ENCODE assay signal across 1 cellular context in genomic region chr19:53865918-53866696, GRCh38.
TF ChIP-seq lines count a peak whose summit lies in the region.

No MANE protein-coding gene starts in this region.

TF ChIP-seq in HepG2, 621 proteins besides CTCF, POLR2A, EP300 and RAD21 (continued from another document and continues in another):
- TF ChIP-seq, protein P1, sequence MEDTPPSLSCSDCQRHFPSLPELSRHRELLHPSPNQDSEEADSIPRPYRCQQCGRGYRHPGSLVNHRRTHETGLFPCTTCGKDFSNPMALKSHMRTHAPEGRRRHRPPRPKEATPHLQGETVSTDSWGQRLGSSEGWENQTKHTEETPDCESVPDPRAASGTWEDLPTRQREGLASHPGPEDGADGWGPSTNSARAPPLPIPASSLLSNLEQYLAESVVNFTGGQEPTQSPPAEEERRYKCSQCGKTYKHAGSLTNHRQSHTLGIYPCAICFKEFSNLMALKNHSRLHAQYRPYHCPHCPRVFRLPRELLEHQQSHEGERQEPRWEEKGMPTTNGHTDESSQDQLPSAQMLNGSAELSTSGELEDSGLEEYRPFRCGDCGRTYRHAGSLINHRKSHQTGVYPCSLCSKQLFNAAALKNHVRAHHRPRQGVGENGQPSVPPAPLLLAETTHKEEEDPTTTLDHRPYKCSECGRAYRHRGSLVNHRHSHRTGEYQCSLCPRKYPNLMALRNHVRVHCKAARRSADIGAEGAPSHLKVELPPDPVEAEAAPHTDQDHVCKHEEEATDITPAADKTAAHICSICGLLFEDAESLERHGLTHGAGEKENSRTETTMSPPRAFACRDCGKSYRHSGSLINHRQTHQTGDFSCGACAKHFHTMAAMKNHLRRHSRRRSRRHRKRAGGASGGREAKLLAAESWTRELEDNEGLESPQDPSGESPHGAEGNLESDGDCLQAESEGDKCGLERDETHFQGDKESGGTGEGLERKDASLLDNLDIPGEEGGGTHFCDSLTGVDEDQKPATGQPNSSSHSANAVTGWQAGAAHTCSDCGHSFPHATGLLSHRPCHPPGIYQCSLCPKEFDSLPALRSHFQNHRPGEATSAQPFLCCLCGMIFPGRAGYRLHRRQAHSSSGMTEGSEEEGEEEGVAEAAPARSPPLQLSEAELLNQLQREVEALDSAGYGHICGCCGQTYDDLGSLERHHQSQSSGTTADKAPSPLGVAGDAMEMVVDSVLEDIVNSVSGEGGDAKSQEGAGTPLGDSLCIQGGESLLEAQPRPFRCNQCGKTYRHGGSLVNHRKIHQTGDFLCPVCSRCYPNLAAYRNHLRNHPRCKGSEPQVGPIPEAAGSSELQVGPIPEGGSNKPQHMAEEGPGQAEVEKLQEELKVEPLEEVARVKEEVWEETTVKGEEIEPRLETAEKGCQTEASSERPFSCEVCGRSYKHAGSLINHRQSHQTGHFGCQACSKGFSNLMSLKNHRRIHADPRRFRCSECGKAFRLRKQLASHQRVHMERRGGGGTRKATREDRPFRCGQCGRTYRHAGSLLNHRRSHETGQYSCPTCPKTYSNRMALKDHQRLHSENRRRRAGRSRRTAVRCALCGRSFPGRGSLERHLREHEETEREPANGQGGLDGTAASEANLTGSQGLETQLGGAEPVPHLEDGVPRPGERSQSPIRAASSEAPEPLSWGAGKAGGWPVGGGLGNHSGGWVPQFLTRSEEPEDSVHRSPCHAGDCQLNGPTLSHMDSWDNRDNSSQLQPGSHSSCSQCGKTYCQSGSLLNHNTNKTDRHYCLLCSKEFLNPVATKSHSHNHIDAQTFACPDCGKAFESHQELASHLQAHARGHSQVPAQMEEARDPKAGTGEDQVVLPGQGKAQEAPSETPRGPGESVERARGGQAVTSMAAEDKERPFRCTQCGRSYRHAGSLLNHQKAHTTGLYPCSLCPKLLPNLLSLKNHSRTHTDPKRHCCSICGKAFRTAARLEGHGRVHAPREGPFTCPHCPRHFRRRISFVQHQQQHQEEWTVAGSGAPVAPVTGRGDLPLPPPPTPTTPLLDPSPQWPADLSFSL (CRISPR knock-in tag; IDR thresholded peaks at IDR 0.05): no peak
- no peak for TF ChIP-seq ZNF891 (CRISPR knock-in tag; IDR thresholded peaks at IDR 0.05)
- TF ChIP-seq DNMT3B (CRISPR knock-in tag; conservative IDR thresholded peaks at IDR 0.05): no peak
- no peak for TF ChIP-seq ZNF44 (CRISPR knock-in tag; IDR thresholded peaks at IDR 0.05)
- TF ChIP-seq MZF1 (CRISPR knock-in tag; IDR thresholded peaks at IDR 0.05; ENCODE audit: borderline replicate concordance): no peak
- TF ChIP-seq ZFP37 (CRISPR knock-in tag; IDR thresholded peaks at IDR 0.05; ENCODE audit: borderline replicate concordance): no peak
- TF ChIP-seq TBL1XR1 (IDR thresholded peaks at IDR 0.05; ENCODE audit: borderline replicate concordance, low read length, partially characterized antibody): peak; percentile 44
- no peak for TF ChIP-seq JDP2 (CRISPR knock-in tag; IDR thresholded peaks at IDR 0.05; ENCODE audit: borderline replicate concordance)
- peak; percentile 99 for TF ChIP-seq RBFOX2 (IDR thresholded peaks at IDR 0.05; ENCODE audit: low read depth, low read length)
- no peak for TF ChIP-seq PBX3 (CRISPR knock-in tag; IDR thresholded peaks at IDR 0.05; ENCODE audit: borderline replicate concordance)
- no peak; the same call in 1 of the 2 replicates for TF ChIP-seq ZNF773 (CRISPR knock-in tag; IDR thresholded peaks at IDR 0.05; ENCODE audit: borderline replicate concordance)
- no peak for TF ChIP-seq ZNF232 (CRISPR knock-in tag; IDR thresholded peaks at IDR 0.05; ENCODE audit: borderline replicate concordance)
- TF ChIP-seq NCOA5 (CRISPR knock-in tag; IDR thresholded peaks at IDR 0.05): no peak
- no peak for TF ChIP-seq NR1H2 (CRISPR knock-in tag; IDR thresholded peaks at IDR 0.05; ENCODE audit: borderline replicate concordance, low read depth)
- TF ChIP-seq ZNF17 (CRISPR knock-in tag; IDR thresholded peaks at IDR 0.05): no peak
- TF ChIP-seq ZNF562 (CRISPR knock-in tag; IDR thresholded peaks at IDR 0.05; ENCODE audit: borderline replicate concordance): no peak
- TF ChIP-seq BRD4 (CRISPR knock-in tag; IDR thresholded peaks at IDR 0.05): peak; percentile 82
- TF ChIP-seq NR2F2 (IDR thresholded peaks at IDR 0.05; ENCODE audit: borderline replicate concordance, low read depth): no peak; the same call in 1 of the 2 replicates
- TF ChIP-seq KDM2A (CRISPR knock-in tag; IDR thresholded peaks at IDR 0.05; ENCODE audit: borderline replicate concordance, low read depth): no peak
- TF ChIP-seq, protein P2, sequence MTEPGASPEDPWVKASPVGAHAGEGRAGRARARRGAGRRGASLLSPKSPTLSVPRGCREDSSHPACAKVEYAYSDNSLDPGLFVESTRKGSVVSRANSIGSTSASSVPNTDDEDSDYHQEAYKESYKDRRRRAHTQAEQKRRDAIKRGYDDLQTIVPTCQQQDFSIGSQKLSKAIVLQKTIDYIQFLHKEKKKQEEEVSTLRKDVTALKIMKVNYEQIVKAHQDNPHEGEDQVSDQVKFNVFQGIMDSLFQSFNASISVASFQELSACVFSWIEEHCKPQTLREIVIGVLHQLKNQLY (CRISPR knock-in tag; IDR thresholded peaks at IDR 0.05): no peak
- TF ChIP-seq REPIN1 (CRISPR knock-in tag; IDR thresholded peaks at IDR 0.05; ENCODE audit: borderline replicate concordance, low read depth): peak; percentile 43; the same call in 1 of the 2 replicates
- TF ChIP-seq ZNF138 (CRISPR knock-in tag; IDR thresholded peaks at IDR 0.05; ENCODE audit: low read depth): no peak
- no peak for TF ChIP-seq CSRNP1 (CRISPR knock-in tag; IDR thresholded peaks at IDR 0.05)
- TF ChIP-seq ZNF335 (CRISPR knock-in tag; IDR thresholded peaks at IDR 0.05): no peak
- no peak for TF ChIP-seq SMC3 (IDR thresholded peaks at IDR 0.05; ENCODE audit: low read length)
- TF ChIP-seq ZNF446 (CRISPR knock-in tag; IDR thresholded peaks at IDR 0.05): no peak
- TF ChIP-seq CBX2 (IDR thresholded peaks at IDR 0.05; ENCODE audit: low read depth, low read length): no peak
- peak; percentile 58; the same call in 1 of the 2 replicates for TF ChIP-seq CBX2 (CRISPR knock-in tag; IDR thresholded peaks at IDR 0.05; ENCODE audit: low read depth)
- TF ChIP-seq CHCHD3 (CRISPR knock-in tag; IDR thresholded peaks at IDR 0.05): 0 out of 2 replicates have a peak, but pooled peaks have one; percentile 54
- no peak for TF ChIP-seq ZNF282 (IDR thresholded peaks at IDR 0.05; ENCODE audit: partially characterized antibody)
- TF ChIP-seq, protein P3, sequence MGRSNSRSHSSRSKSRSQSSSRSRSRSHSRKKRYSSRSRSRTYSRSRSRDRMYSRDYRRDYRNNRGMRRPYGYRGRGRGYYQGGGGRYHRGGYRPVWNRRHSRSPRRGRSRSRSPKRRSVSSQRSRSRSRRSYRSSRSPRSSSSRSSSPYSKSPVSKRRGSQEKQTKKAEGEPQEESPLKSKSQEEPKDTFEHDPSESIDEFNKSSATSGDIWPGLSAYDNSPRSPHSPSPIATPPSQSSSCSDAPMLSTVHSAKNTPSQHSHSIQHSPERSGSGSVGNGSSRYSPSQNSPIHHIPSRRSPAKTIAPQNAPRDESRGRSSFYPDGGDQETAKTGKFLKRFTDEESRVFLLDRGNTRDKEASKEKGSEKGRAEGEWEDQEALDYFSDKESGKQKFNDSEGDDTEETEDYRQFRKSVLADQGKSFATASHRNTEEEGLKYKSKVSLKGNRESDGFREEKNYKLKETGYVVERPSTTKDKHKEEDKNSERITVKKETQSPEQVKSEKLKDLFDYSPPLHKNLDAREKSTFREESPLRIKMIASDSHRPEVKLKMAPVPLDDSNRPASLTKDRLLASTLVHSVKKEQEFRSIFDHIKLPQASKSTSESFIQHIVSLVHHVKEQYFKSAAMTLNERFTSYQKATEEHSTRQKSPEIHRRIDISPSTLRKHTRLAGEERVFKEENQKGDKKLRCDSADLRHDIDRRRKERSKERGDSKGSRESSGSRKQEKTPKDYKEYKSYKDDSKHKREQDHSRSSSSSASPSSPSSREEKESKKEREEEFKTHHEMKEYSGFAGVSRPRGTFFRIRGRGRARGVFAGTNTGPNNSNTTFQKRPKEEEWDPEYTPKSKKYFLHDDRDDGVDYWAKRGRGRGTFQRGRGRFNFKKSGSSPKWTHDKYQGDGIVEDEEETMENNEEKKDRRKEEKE (IDR thresholded peaks at IDR 0.05): no peak
- peak; percentile 29 for TF ChIP-seq NFKB2 (CRISPR knock-in tag; IDR thresholded peaks at IDR 0.05; ENCODE audit: borderline replicate concordance)
- TF ChIP-seq, protein P4, sequence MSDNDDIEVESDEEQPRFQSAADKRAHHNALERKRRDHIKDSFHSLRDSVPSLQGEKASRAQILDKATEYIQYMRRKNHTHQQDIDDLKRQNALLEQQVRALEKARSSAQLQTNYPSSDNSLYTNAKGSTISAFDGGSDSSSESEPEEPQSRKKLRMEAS (IDR thresholded peaks at IDR 0.05): no peak; the same call in 1 of the 2 replicates
- TF ChIP-seq, protein P5, sequence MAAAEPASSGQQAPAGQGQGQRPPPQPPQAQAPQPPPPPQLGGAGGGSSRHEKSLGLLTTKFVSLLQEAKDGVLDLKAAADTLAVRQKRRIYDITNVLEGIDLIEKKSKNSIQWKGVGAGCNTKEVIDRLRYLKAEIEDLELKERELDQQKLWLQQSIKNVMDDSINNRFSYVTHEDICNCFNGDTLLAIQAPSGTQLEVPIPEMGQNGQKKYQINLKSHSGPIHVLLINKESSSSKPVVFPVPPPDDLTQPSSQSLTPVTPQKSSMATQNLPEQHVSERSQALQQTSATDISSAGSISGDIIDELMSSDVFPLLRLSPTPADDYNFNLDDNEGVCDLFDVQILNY (CRISPR knock-in tag; conservative IDR thresholded peaks at IDR 0.05): no peak
- no peak for TF ChIP-seq ZNF737 (CRISPR knock-in tag; IDR thresholded peaks at IDR 0.05; ENCODE audit: borderline replicate concordance)
- no peak for TF ChIP-seq ZNF510 (CRISPR knock-in tag; IDR thresholded peaks at IDR 0.05; ENCODE audit: low read depth)
- no peak; the same call in none of the 2 replicates for TF ChIP-seq ZBTB42 (CRISPR knock-in tag; IDR thresholded peaks at IDR 0.05)
- TF ChIP-seq ZNF709 (CRISPR knock-in tag; IDR thresholded peaks at IDR 0.05): no peak
- TF ChIP-seq NFYC (CRISPR knock-in tag; IDR thresholded peaks at IDR 0.05): 0 out of 2 replicates have a peak, but pooled peaks have one; percentile 9
- TF ChIP-seq ZMYM2 (CRISPR knock-in tag; IDR thresholded peaks at IDR 0.05): no peak
- TF ChIP-seq, protein P6, sequence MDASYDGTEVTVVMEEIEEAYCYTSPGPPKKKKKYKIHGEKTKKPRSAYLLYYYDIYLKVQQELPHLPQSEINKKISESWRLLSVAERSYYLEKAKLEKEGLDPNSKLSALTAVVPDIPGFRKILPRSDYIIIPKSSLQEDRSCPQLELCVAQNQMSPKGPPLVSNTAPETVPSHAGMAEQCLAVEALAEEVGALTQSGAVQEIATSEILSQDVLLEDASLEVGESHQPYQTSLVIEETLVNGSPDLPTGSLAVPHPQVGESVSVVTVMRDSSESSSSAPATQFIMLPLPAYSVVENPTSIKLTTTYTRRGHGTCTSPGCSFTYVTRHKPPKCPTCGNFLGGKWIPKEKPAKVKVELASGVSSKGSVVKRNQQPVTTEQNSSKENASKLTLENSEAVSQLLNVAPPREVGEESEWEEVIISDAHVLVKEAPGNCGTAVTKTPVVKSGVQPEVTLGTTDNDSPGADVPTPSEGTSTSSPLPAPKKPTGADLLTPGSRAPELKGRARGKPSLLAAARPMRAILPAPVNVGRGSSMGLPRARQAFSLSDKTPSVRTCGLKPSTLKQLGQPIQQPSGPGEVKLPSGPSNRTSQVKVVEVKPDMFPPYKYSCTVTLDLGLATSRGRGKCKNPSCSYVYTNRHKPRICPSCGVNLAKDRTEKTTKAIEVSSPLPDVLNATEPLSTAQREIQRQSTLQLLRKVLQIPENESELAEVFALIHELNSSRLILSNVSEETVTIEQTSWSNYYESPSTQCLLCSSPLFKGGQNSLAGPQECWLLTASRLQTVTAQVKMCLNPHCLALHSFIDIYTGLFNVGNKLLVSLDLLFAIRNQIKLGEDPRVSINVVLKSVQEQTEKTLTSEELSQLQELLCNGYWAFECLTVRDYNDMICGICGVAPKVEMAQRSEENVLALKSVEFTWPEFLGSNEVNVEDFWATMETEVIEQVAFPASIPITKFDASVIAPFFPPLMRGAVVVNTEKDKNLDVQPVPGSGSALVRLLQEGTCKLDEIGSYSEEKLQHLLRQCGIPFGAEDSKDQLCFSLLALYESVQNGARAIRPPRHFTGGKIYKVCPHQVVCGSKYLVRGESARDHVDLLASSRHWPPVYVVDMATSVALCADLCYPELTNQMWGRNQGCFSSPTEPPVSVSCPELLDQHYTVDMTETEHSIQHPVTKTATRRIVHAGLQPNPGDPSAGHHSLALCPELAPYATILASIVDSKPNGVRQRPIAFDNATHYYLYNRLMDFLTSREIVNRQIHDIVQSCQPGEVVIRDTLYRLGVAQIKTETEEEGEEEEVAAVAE (CRISPR knock-in tag; IDR thresholded peaks at IDR 0.05; ENCODE audit: borderline replicate concordance): no peak; the same call in 1 of the 2 replicates
- TF ChIP-seq KLF11 (CRISPR knock-in tag; IDR thresholded peaks at IDR 0.05): no peak
- no peak for TF ChIP-seq KLF6 (CRISPR knock-in tag; IDR thresholded peaks at IDR 0.05)
- TF ChIP-seq ZNF414 (CRISPR knock-in tag; IDR thresholded peaks at IDR 0.05): no peak; the same call in 1 of the 2 replicates
- TF ChIP-seq TGIF2 (CRISPR knock-in tag; IDR thresholded peaks at IDR 0.05): no peak
